10 cellular contexts compared by ENCODE assay signal in genomic region chr16:11681526-11681925, GRCh38. TPM values are rescaled to one million over a fixed set of nuclear protein-coding genes. Genes with fewer than 3 reads are reported as not detected.
A peak's percentile ranks its signal among the peaks of the same experiment; 100 is the strongest.
DNase-seq lines count a peak whose midpoint lies in the region; ATAC-seq and TF ChIP-seq lines count a peak whose summit lies in the region.
"Had no signal": no experiment of that assay in that cellular context is flagged by ENCODE, and none has a peak within 500 bp of the region (broad histone marks: within the 10 kb centered on the region; RNA-seq: fewer than 3 reads in every experiment).

No MANE protein-coding gene starts in this region.

- peaks cover 31% of the 10 kb centered on the region for H3K4me1 ChIP-seq in CD4-positive, CD25-positive, alpha-beta regulatory T cell (ENCODE audit: control insufficient read depth, insufficient read depth, low read length, poor library complexity, severe bottlenecking)
- H3K4me1 ChIP-seq in Peyer's patch: peaks cover 0 to 37% (median 29%) of the 10 kb centered on the region in 4 donors

- H3K4me3 ChIP-seq in CD4-positive, CD25-positive, alpha-beta regulatory T cell (ENCODE audit: low read depth, low read length): peak overlapping the region; percentile 39
- no peak overlapping the region for H3K4me3 ChIP-seq in Peyer's patch

- H3K9me3 ChIP-seq in CD4-positive, CD25-positive, alpha-beta regulatory T cell (ENCODE audit: control insufficient read depth in 2 of 2, low read length in 2 of 2): no peaks in the 10 kb centered on the region
- H3K9me3 ChIP-seq in Peyer's patch: no peaks in the 10 kb centered on the region

- H3K9me3 Mint-ChIP-seq in CD4-positive, CD25-positive, alpha-beta regulatory T cell: no peaks in the 10 kb centered on the region

- TF ChIP-seq CTCF in Peyer's patch (IDR thresholded peaks at IDR 0.05): no peak

- no peaks in the 10 kb centered on the region for H3K27me3 ChIP-seq in CD4-positive, CD25-positive, alpha-beta regulatory T cell (ENCODE audit: control insufficient read depth, insufficient read depth, low read length)
- no peaks in the 10 kb centered on the region for H3K27me3 ChIP-seq in Peyer's patch

- no peaks in the 10 kb centered on the region for H3K27me3 Mint-ChIP-seq in CD4-positive, CD25-positive, alpha-beta regulatory T cell

- H3K4me1 Mint-ChIP-seq in CD4-positive, CD25-positive, alpha-beta regulatory T cell: peaks cover 12 to 66% (median 51%) of the 10 kb centered on the region in 4 donors

- ATAC-seq in CD4-positive, CD25-positive, alpha-beta regulatory T cell (ENCODE audit: low read depth in 2 of 2): peak in 1 of 2 donors; percentile 48
- ATAC-seq in GM18868 (IDR thresholded peaks at IDR 0.05; ENCODE audit: unreplicated experiment) (peak; percentile 8), left lobe of liver (peak; percentile 59), HG03460 (IDR thresholded peaks at IDR 0.05; ENCODE audit: unreplicated experiment) (no peak), GM19035 (IDR thresholded peaks at IDR 0.05; ENCODE audit: unreplicated experiment) (no peak)

- H3K4me3 Mint-ChIP-seq in CD4-positive, CD25-positive, alpha-beta regulatory T cell: peak overlapping the region in 3 of 4 donors; percentile 3 to 56 (median 54)

- peaks cover 41% of the 10 kb centered on the region for H3K36me3 Mint-ChIP-seq in CD4-positive, CD25-positive, alpha-beta regulatory T cell

- peak overlapping the region; percentile 85 to 93 (median 87) for H3K27ac Mint-ChIP-seq in CD4-positive, CD25-positive, alpha-beta regulatory T cell

- H3K36me3 ChIP-seq in CD4-positive, CD25-positive, alpha-beta regulatory T cell (ENCODE audit: control insufficient read depth, insufficient read depth, low read length): peaks cover 80% of the 10 kb centered on the region
- peaks cover 0 to 85% (median 0%) of the 10 kb centered on the region in 3 donors for H3K36me3 ChIP-seq in Peyer's patch

- H3K27ac ChIP-seq in CD4-positive, CD25-positive, alpha-beta regulatory T cell (ENCODE audit: insufficient read depth, low read length, poor library complexity, severe bottlenecking): no peak overlapping the region
- peak overlapping the region in 2 of 4 donors; percentile 54 to 80 for H3K27ac ChIP-seq in Peyer's patch
- H3K27ac ChIP-seq: VCaP had no signal

- TF ChIP-seq POLR2A in Peyer's patch (IDR thresholded peaks at IDR 0.05): no peak

- DNase-seq in CD4-positive, CD25-positive, alpha-beta regulatory T cell: peak in 1 of 3 donors; percentile 33
- DNase-seq in Peyer's patch: peak in 2 of 3 donors; percentile 79 to 82
- no peak for DNase-seq in left lobe of liver (ENCODE audit: low spot score)
- no peak for DNase-seq in pons (ENCODE audit: low spot score)
- DNase-seq in UCSD-AML1 (lab: John Stamatoyannopoulos, UW; ENCODE audit: unreplicated experiment): no peak
- DNase-seq: NCI-H187 had no signal

RNA-seq across cellular contexts. Expression of gene SNN, which starts 13.3 kb away (rescaled TPM):
- 27.5 TPM for total RNA-seq in CD4-positive, CD25-positive, alpha-beta regulatory T cell
- 10 to 100 TPM; 14.5 to 31.2 (median 23.8) TPM for polyA plus RNA-seq in CD4-positive, CD25-positive, alpha-beta regulatory T cell
- total RNA-seq in Peyer's patch (1 to 10 TPM; 4.2 to 5.0 (median 4.5) TPM), left lobe of liver (4.4 TPM)

Comparison
In these comparisons a context has a peak if more than half of its experiments do, and no peak if none do; other contexts are left out.
1. ATAC-seq: peak in GM18868 (single experiment) and left lobe of liver (single experiment); none in HG03460 (single experiment) and GM19035 (single experiment).
2. DNase-seq: peak in Peyer's patch (2 of 3); none in left lobe of liver (single experiment), pons (single experiment) and UCSD-AML1 (single experiment).